ENCODE assay signal across 20 cellular contexts in genomic region chr7:80791509-80791929, GRCh38.
A peak's percentile ranks its signal among the peaks of the same experiment; 100 is the strongest.
DNase-seq lines count a peak whose midpoint lies in the region; ATAC-seq, FAIRE-seq and TF ChIP-seq lines count a peak whose summit lies in the region.
"Had no signal": no experiment of that assay in that cellular context is flagged by ENCODE, and none has a peak within 500 bp of the region (broad histone marks: within the 10 kb centered on the region; RNA-seq: fewer than 3 reads in every experiment).

No MANE protein-coding gene starts in this region.

- DNase-seq in DMS 273 (lab: John Stamatoyannopoulos, UW; ENCODE audit: unreplicated experiment) (peak; percentile 15), DMS 273 treated with DMSO at 0.1 percent for 48 hours (lab: John Stamatoyannopoulos, UW) (no peak), globus pallidus (ENCODE audit: low spot score) (peak; percentile 23), pons (ENCODE audit: low spot score) (peak; percentile 50), vagina (ENCODE audit: extremely low spot score in 2 of 2) (no peak), GM12892 (ENCODE audit: insufficient read length) (no peak)
- no peak for DNase-seq in activated T-cell treated with anti-CD3 and anti-CD28 coated beads, Interleukin-2, amount 50 U/mL, for 24 hours
- DNase-seq: activated CD4-positive, alpha-beta T cell treated with anti-CD3 and anti-CD28 coated beads, Interleukin-2, amount 50 U/mL, for 4 hours; brain microvascular endothelial cell; DMS53; GOT3; KG1; stimulated activated CD4-positive, alpha-beta T cell treated with anti-CD3 and anti-CD28 coated beads, Interleukin-2, amount 100 ng/mL, for 48 hours; SW 1271 had no signal

- no peak for ATAC-seq in HG02798 (IDR thresholded peaks at IDR 0.05; ENCODE audit: poor library complexity, unreplicated experiment)
- ATAC-seq: activated naive CD4-positive, alpha-beta T cell treated with anti-CD3 and anti-CD28 coated beads, Interleukin-2, amount 50 U/mL, for 72 hours had no signal

- no peaks in the 10 kb centered on the region for H3K27me3 ChIP-seq in vagina
- H3K27me3 ChIP-seq: brain microvascular endothelial cell, neutrophil had no signal

- H3K36me3 ChIP-seq in vagina: no peaks in the 10 kb centered on the region
- H3K36me3 ChIP-seq: neutrophil had no signal

- no peak for FAIRE-seq in GM12892 (lab: Jason Lieb, UNC)
- FAIRE-seq: islet of Langerhans had no signal

- H3K9me3 Mint-ChIP-seq in activated T-cell treated with anti-CD3 and anti-CD28 coated beads, Interleukin-2, amount 50 U/mL, for 24 hours: no peaks in the 10 kb centered on the region

- intact Hi-C loops in vagina (cut with DNase I): no loop called here

- H3K27ac ChIP-seq in vagina: peak overlapping the region; percentile 3
- H3K27ac ChIP-seq: 22Rv1, brain microvascular endothelial cell, C4-2B, neutrophil had no signal

- no peaks in the 10 kb centered on the region for H3K4me1 Mint-ChIP-seq in activated T-cell treated with anti-CD3 and anti-CD28 coated beads, Interleukin-2, amount 50 U/mL, for 24 hours (ENCODE audit: low read depth)

- H3K4me3 ChIP-seq in vagina: no peak overlapping the region

- no peak overlapping the region for H3K27ac Mint-ChIP-seq in activated T-cell treated with anti-CD3 and anti-CD28 coated beads, Interleukin-2, amount 50 U/mL, for 24 hours
- H3K27ac Mint-ChIP-seq: activated naive CD4-positive, alpha-beta T cell treated with anti-CD3 and anti-CD28 coated beads, Interleukin-2, amount 50 U/mL, for 72 hours had no signal

- no peaks in the 10 kb centered on the region for H3K9me3 ChIP-seq in vagina
- H3K9me3 ChIP-seq: neutrophil had no signal

- H3K27me3 Mint-ChIP-seq in activated T-cell treated with anti-CD3 and anti-CD28 coated beads, Interleukin-2, amount 50 U/mL, for 24 hours: no peaks in the 10 kb centered on the region

- H3K4me3 Mint-ChIP-seq in activated T-cell treated with anti-CD3 and anti-CD28 coated beads, Interleukin-2, amount 50 U/mL, for 24 hours: no peak overlapping the region

- TF ChIP-seq CTCF in vagina (IDR thresholded peaks at IDR 0.05): no peak

- no peaks in the 10 kb centered on the region for H3K36me3 Mint-ChIP-seq in activated T-cell treated with anti-CD3 and anti-CD28 coated beads, Interleukin-2, amount 50 U/mL, for 24 hours (ENCODE audit: low read depth)
- H3K36me3 Mint-ChIP-seq: activated naive CD4-positive, alpha-beta T cell treated with anti-CD3 and anti-CD28 coated beads, Interleukin-2, amount 50 U/mL, for 72 hours had no signal

- TF ChIP-seq POLR2A in vagina (IDR thresholded peaks at IDR 0.05) (no peak), GM12892 (IDR thresholded peaks at IDR 0.05; ENCODE audit: low read depth, low read length) (no peak)

- no peaks in the 10 kb centered on the region for H3K4me1 ChIP-seq in vagina

Comparison
In these comparisons a context has a peak if more than half of its experiments do, and no peak if none do; other contexts are left out.
1. DNase-seq: peak in DMS 273 (single experiment), globus pallidus (single experiment) and pons (single experiment); none in DMS 273 treated with DMSO at 0.1 percent for 48 hours (single experiment), vagina (0 of 2), GM12892 (single experiment) and activated T-cell treated with anti-CD3 and anti-CD28 coated beads, Interleukin-2, amount 50 U/mL, for 24 hours (single experiment).